In genomic region chr16:88454315-88455057, GRCh38 we compare ENCODE assay signal across 1 cellular context.
TF ChIP-seq lines count a peak whose summit lies in the region.

No MANE protein-coding gene starts in this region.

TF ChIP-seq in H1, 55 proteins besides CTCF, POLR2A, EP300 and RAD21 (continued from another document):
- TF ChIP-seq CHD7 (IDR thresholded peaks at IDR 0.05; ENCODE audit: insufficient replicate concordance, low read length) (no peak), PHF8 (conservative IDR thresholded peaks at IDR 0.05; ENCODE audit: low read depth, low read length) (no peak), TEAD4 (IDR thresholded peaks at IDR 0.05; ENCODE audit: low read depth, low read length) (no peak), POU5F1 (IDR thresholded peaks at IDR 0.05; ENCODE audit: low read depth, low read length) (no peak)
